8 cellular contexts compared by ENCODE assay signal in genomic region chrX:120457766-120458180, GRCh38. TPM values are rescaled to one million over a fixed set of nuclear protein-coding genes. Genes with fewer than 3 reads are reported as not detected.
DNase-seq lines count a peak whose midpoint lies in the region; ATAC-seq and TF ChIP-seq lines count a peak whose summit lies in the region.

No MANE protein-coding gene starts in this region.

- H3K27me3 ChIP-seq in A673 (replicated peaks; ENCODE audit: insufficient read depth, low read depth, low read length, poor library complexity): no peaks in the 10 kb centered on the region

- no peaks in the 10 kb centered on the region for H3K4me1 ChIP-seq in A673 (ENCODE audit: insufficient read depth, low read length, poor library complexity, severe bottlenecking)
- H3K4me1 ChIP-seq in OCI-LY7 (ENCODE audit: insufficient read depth, low read length, poor library complexity, severe bottlenecking): peaks cover 69% of the 10 kb centered on the region

- no TSS peak for BruUV-seq in A673 (replicated peaks; lab: Mats Ljungman, UMichigan)
- BruUV-seq in OCI-LY7 (replicated peaks; lab: Mats Ljungman, UMichigan): no TSS peak

- H3K9me3 ChIP-seq in A673 (ENCODE audit: low read depth, low read length, poor library complexity, severe bottlenecking) (no peaks in the 10 kb centered on the region), OCI-LY7 (ENCODE audit: low read length) (no peaks in the 10 kb centered on the region)

- peaks cover 4% of the 10 kb centered on the region for H3K36me3 ChIP-seq in A673 (ENCODE audit: insufficient read depth, low read length, poor library complexity, severe bottlenecking)
- peaks cover 40% of the 10 kb centered on the region for H3K36me3 ChIP-seq in OCI-LY7 (ENCODE audit: insufficient read depth, low read length)

- no peak overlapping the region for H3K4me3 ChIP-seq in A673 (ENCODE audit: low read depth, low read length, poor library complexity, severe bottlenecking)
- peak overlapping the region; percentile 56 for H3K4me3 ChIP-seq in OCI-LY7 (ENCODE audit: low read depth, low read length, poor library complexity, severe bottlenecking)
- no peak overlapping the region for H3K4me3 ChIP-seq in fibroblast of the aortic adventitia (ENCODE audit: low read depth, low read length)

- H3K4me2 ChIP-seq in OCI-LY7 (ENCODE audit: low read length): peak overlapping the region; percentile 89

- ATAC-seq in GM18519 (IDR thresholded peaks at IDR 0.05; ENCODE audit: low FRiP score, unreplicated experiment) (peak; percentile 94), HG03039 (IDR thresholded peaks at IDR 0.05; ENCODE audit: unreplicated experiment) (peak; percentile 90), Right ventricle myocardium superior (ENCODE audit: poor library complexity) (no peak)

- H3K79me2 ChIP-seq in OCI-LY7 (ENCODE audit: insufficient read depth, low read depth, low read length): peaks cover 72% of the 10 kb centered on the region

- no peaks in the 10 kb centered on the region for H4K20me1 ChIP-seq in OCI-LY7 (ENCODE audit: insufficient read depth, low read length)

- H3K9me2 ChIP-seq in OCI-LY7 (ENCODE audit: insufficient read depth, low read length): no peaks in the 10 kb centered on the region

- 0 out of 2 replicates have a peak overlapping the region, but pooled peaks have one; percentile 25 for H2AFZ ChIP-seq in OCI-LY7 (ENCODE audit: low read length)

- POLR2A ChIA-PET in A673 (lab: Charles Lee; ENCODE audit: low non-redundant PET) (no interaction called here), OCI-LY7 (lab: Charles Lee) (interaction anchor here (1.1 to 1.8 kb wide), 4 partner anchors 8 to 183 kb away, joined by 3 to 8 read pairs (median 4); partner anchors contain the start of gene LAMP2)

- DNase-seq in A673 (ENCODE audit: low spot score) (peak; percentile 35), OCI-LY7 (ENCODE audit: low spot score) (peak; percentile 70), fibroblast of the aortic adventitia (ENCODE audit: low read depth) (peak; percentile 88), Right ventricle myocardium superior (no peak), NCI-H774 (lab: John Stamatoyannopoulos, UW) (no peak), ecto neural progenitor cell (ENCODE audit: low spot score) (no peak)

- TF ChIP-seq CTCF in A673 (conservative IDR thresholded peaks at IDR 0.05; ENCODE audit: low read depth, low read length) (no peak), OCI-LY7 (conservative IDR thresholded peaks at IDR 0.05; ENCODE audit: low read length) (no peak), fibroblast of the aortic adventitia (IDR thresholded peaks at IDR 0.05; ENCODE audit: insufficient read depth, low read length) (no peak)

- H3K27ac ChIP-seq in A673 (ENCODE audit: low read depth, low read length, poor library complexity, severe bottlenecking): no peak overlapping the region
- H3K27ac ChIP-seq in OCI-LY7 (ENCODE audit: low read depth, low read length, poor library complexity, severe bottlenecking): peak overlapping the region; percentile 88

- intact Hi-C loops in A673 (cut with micrococcal nuclease; ENCODE audit: unreplicated experiment): loop anchor here (10.0 kb wide), 2 partner anchors 213 to 243 kb away; no protein-coding TSS in a partner anchor
- intact Hi-C loops in OCI-LY7 (cut with micrococcal nuclease; ENCODE audit: unreplicated experiment): loop anchor here (5.0 kb wide), 2 partner anchors 90 to 155 kb away; no protein-coding TSS in a partner anchor
- intact Hi-C loops in Right ventricle myocardium superior (cut with DNase I): no loop called here

- CTCF ChIA-PET in A673 (lab: Charles Lee): no interaction called here
- CTCF ChIA-PET in OCI-LY7 (lab: Charles Lee; ENCODE audit: unreplicated experiment): interaction anchor here (1.4 kb wide), 1 partner anchor 93 kb away, joined by 3 read pairs; no protein-coding TSS in a partner anchor

RNA-seq across cellular contexts. Expression of gene LAMP2, which starts 11.3 kb away (rescaled TPM):
- total RNA-seq in A673 (2021) (51.1 and 61.0 TPM in 2 replicates), OCI-LY7 (2022) (39.6 and 45.2 TPM in 2 replicates), fibroblast of the aortic adventitia (ENCODE audit: low replicate concordance) (46.8 and 247 TPM in 2 replicates), Right ventricle myocardium superior (49.2 TPM)
- total RNA-seq in OCI-LY7 (2014; rRNA removed; shearing (Covaris generic)): 12.2 and 17.9 TPM in 2 replicates

Comparison
In these comparisons a context has a peak if more than half of its experiments do, and no peak if none do; other contexts are left out.
1. DNase-seq: peak in A673 (single experiment), OCI-LY7 (single experiment) and fibroblast of the aortic adventitia (single experiment); none in Right ventricle myocardium superior (single experiment), NCI-H774 (single experiment) and ecto neural progenitor cell (single experiment).